2 cellular contexts compared by ENCODE assay signal in genomic region chr16:48206594-48207242, GRCh38.
TF ChIP-seq lines count a peak whose summit lies in the region.

No MANE protein-coding gene starts in this region.

TF ChIP-seq in K562, 482 proteins besides CTCF, POLR2A, EP300 and RAD21:
- TF ChIP-seq ESRRA (IDR thresholded peaks at IDR 0.05; ENCODE audit: borderline replicate concordance, low read depth) (peak; percentile 67), GABPB1 (CRISPR knock-in tag; IDR thresholded peaks at IDR 0.05) (no peak), ZNF165 (CRISPR knock-in tag; IDR thresholded peaks at IDR 0.05; ENCODE audit: borderline replicate concordance) (no peak)
TF ChIP-seq in K562: peak in this region for 1.

TF ChIP-seq in WTC11, 78 proteins besides CTCF, POLR2A, EP300 and RAD21:
- TF ChIP-seq CDX4 (CRISPR knock-in tag; IDR thresholded peaks at IDR 0.05; ENCODE audit: borderline replicate concordance): no peak
